In the genomic region with DNA sequence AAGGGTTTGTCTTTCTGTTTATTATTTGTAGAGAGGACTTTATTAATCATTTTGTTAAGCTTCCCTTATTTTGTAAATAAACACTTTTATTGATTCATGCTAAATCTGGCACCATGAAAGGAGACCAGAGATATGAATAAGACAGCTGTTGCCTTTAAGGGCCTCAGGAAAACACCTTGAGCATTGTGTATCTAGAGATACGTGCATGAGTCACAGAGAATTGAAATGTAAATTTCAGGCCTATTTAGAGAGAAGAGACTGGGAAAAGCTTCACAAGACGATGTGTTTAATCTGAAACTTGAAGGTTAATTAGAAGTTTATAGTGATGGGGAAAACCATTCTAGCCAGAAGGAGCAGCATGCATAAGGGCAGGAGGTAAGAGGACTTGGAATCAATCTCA, we compare ENCODE assay signal across 13 cellular contexts. TPM values are rescaled to one million over a fixed set of nuclear protein-coding genes. Genes with fewer than 3 reads are reported as not detected.
DNase-seq lines count a peak whose midpoint lies in the region; ATAC-seq and TF ChIP-seq lines count a peak whose summit lies in the region.
"Had no signal": no experiment of that assay in that cellular context is flagged by ENCODE, and none has a peak within 500 bp of the region (broad histone marks: within the 10 kb centered on the region; RNA-seq: fewer than 3 reads in every experiment).

No MANE protein-coding gene starts in this region.

- H3K4me3 ChIP-seq in neural progenitor cell (no peak overlapping the region), adrenal gland (no peak overlapping the region)

- no peaks in the 10 kb centered on the region for H3F3A ChIP-seq in neural progenitor cell (ENCODE audit: low read depth)

- no peaks in the 10 kb centered on the region for H4K20me1 ChIP-seq in neural progenitor cell (ENCODE audit: low read depth)

- H3K79me2 ChIP-seq in neural progenitor cell (ENCODE audit: low read depth), result peaks cover 27% of the 10 kb centered on the region

- H3K27me3 ChIP-seq in neural progenitor cell, result no peaks in the 10 kb centered on the region
- no peaks in the 10 kb centered on the region for H3K27me3 ChIP-seq in adrenal gland

- H3K27ac ChIP-seq in neural progenitor cell (no peak overlapping the region), adrenal gland (no peak overlapping the region)

- H3K4me1 ChIP-seq in neural progenitor cell (peaks cover 17% of the 10 kb centered on the region), adrenal gland (replicated peaks in 1 of 2) (peaks cover 6% of the 10 kb centered on the region in 2 donors)

- TF ChIP-seq CTCF in neural progenitor cell (IDR thresholded peaks at IDR 0.05), result no peak
- TF ChIP-seq CTCF in adrenal gland (IDR thresholded peaks at IDR 0.05), result no peak

- peaks cover 16% of the 10 kb centered on the region for H3K4me1 Mint-ChIP-seq in stimulated activated naive CD8-positive, alpha-beta T cell treated with anti-CD3 and anti-CD28 coated beads, Interleukin-15, Interleukin-2, amounts not matched to agents 100 ng/mL and 50 ng/mL, for 24 hours (ENCODE audit: low read depth)
- peaks cover 18% of the 10 kb centered on the region for H3K4me1 Mint-ChIP-seq in activated T-helper 2 cell treated with anti-CD3 and anti-CD28 coated beads, Interferon-gamma antibody, Interleukin-2, Interleukin-4, amounts not matched to agents 10 μg/mL and 5 μg/mL and 100 μg/mL, durations not matched to agents 14 hours and 24 hours and 36 hours (ENCODE audit: low read depth)
- peaks cover 4% of the 10 kb centered on the region for H3K4me1 Mint-ChIP-seq in neural progenitor cell

- no peaks in the 10 kb centered on the region for H3K36me3 Mint-ChIP-seq in stimulated activated naive CD8-positive, alpha-beta T cell treated with anti-CD3 and anti-CD28 coated beads, Interleukin-15, Interleukin-2, amounts not matched to agents 100 ng/mL and 50 ng/mL, for 24 hours (ENCODE audit: low read depth)
- H3K36me3 Mint-ChIP-seq in activated T-helper 2 cell treated with anti-CD3 and anti-CD28 coated beads, Interferon-gamma antibody, Interleukin-2, Interleukin-4, amounts not matched to agents 10 μg/mL and 5 μg/mL and 100 μg/mL, durations not matched to agents 14 hours and 24 hours and 36 hours (ENCODE audit: low read depth), result peaks cover 25% of the 10 kb centered on the region
- peaks cover 54% of the 10 kb centered on the region for H3K36me3 Mint-ChIP-seq in neural progenitor cell

- H3K9me3 Mint-ChIP-seq in stimulated activated naive CD8-positive, alpha-beta T cell treated with anti-CD3 and anti-CD28 coated beads, Interleukin-15, Interleukin-2, amounts not matched to agents 100 ng/mL and 50 ng/mL, for 24 hours, result no peaks in the 10 kb centered on the region
- no peaks in the 10 kb centered on the region for H3K9me3 Mint-ChIP-seq in activated T-helper 2 cell treated with anti-CD3 and anti-CD28 coated beads, Interferon-gamma antibody, Interleukin-2, Interleukin-4, amounts not matched to agents 10 μg/mL and 5 μg/mL and 100 μg/mL, durations not matched to agents 14 hours and 24 hours and 36 hours
- no peaks in the 10 kb centered on the region for H3K9me3 Mint-ChIP-seq in neural progenitor cell

- no peak overlapping the region for H2AFZ ChIP-seq in neural progenitor cell (replicated peaks)

- H3K9ac ChIP-seq in neural progenitor cell, result no peak overlapping the region

- WGBS in adrenal gland, 4 donors, result 86 to 91% (median 87%) methylated on average over 2 of the region's 2 CpGs

- H3K4me3 Mint-ChIP-seq in stimulated activated naive CD8-positive, alpha-beta T cell treated with anti-CD3 and anti-CD28 coated beads, Interleukin-15, Interleukin-2, amounts not matched to agents 100 ng/mL and 50 ng/mL, for 24 hours, result no peak overlapping the region
- no peak overlapping the region for H3K4me3 Mint-ChIP-seq in activated T-helper 2 cell treated with anti-CD3 and anti-CD28 coated beads, Interferon-gamma antibody, Interleukin-2, Interleukin-4, amounts not matched to agents 10 μg/mL and 5 μg/mL and 100 μg/mL, durations not matched to agents 14 hours and 24 hours and 36 hours (ENCODE audit: low read depth)
- H3K4me3 Mint-ChIP-seq in neural progenitor cell, result no peak overlapping the region

- H3K27me3 Mint-ChIP-seq in stimulated activated naive CD8-positive, alpha-beta T cell treated with anti-CD3 and anti-CD28 coated beads, Interleukin-15, Interleukin-2, amounts not matched to agents 100 ng/mL and 50 ng/mL, for 24 hours, result no peaks in the 10 kb centered on the region
- H3K27me3 Mint-ChIP-seq in activated T-helper 2 cell treated with anti-CD3 and anti-CD28 coated beads, Interferon-gamma antibody, Interleukin-2, Interleukin-4, amounts not matched to agents 10 μg/mL and 5 μg/mL and 100 μg/mL, durations not matched to agents 14 hours and 24 hours and 36 hours (ENCODE audit: low read depth), result no peaks in the 10 kb centered on the region
- H3K27me3 Mint-ChIP-seq in neural progenitor cell (ENCODE audit: insufficient read depth, low read depth), result no peaks in the 10 kb centered on the region

- TF ChIP-seq POLR2A in adrenal gland (IDR thresholded peaks at IDR 0.05), result no peak

- H3K36me3 ChIP-seq in neural progenitor cell (peaks cover 4% of the 10 kb centered on the region), adrenal gland (replicated peaks in 1 of 2) (peaks cover 0 to 26% of the 10 kb centered on the region in 2 donors)

- intact Hi-C loops in activated T-helper 2 cell treated with anti-CD3 and anti-CD28 coated beads, Interferon-gamma antibody, Interleukin-2, Interleukin-4, amounts not matched to agents 10 μg/mL and 5 μg/mL and 100 μg/mL, durations not matched to agents 14 hours and 24 hours and 36 hours (cut with micrococcal nuclease), result no loop called here
- intact Hi-C loops in adrenal gland (cut with DNase I), result no loop called here

- peak overlapping the region; percentile 24 for H3K27ac Mint-ChIP-seq in stimulated activated naive CD8-positive, alpha-beta T cell treated with anti-CD3 and anti-CD28 coated beads, Interleukin-15, Interleukin-2, amounts not matched to agents 100 ng/mL and 50 ng/mL, for 24 hours
- peak overlapping the region; percentile 21 for H3K27ac Mint-ChIP-seq in activated T-helper 2 cell treated with anti-CD3 and anti-CD28 coated beads, Interferon-gamma antibody, Interleukin-2, Interleukin-4, amounts not matched to agents 10 μg/mL and 5 μg/mL and 100 μg/mL, durations not matched to agents 14 hours and 24 hours and 36 hours
- no peak overlapping the region for H3K27ac Mint-ChIP-seq in neural progenitor cell

- no peak overlapping the region for H3K4me2 ChIP-seq in neural progenitor cell

- no peak for DNase-seq in stimulated activated naive CD8-positive, alpha-beta T cell treated with anti-CD3 and anti-CD28 coated beads, Interleukin-15, Interleukin-2, amounts not matched to agents 100 U/mL and 50 U/mL, for 24 hours
- no peak for DNase-seq in activated T-helper 2 cell treated with anti-CD3 and anti-CD28 coated beads, Interferon-gamma antibody, Interleukin-2, Interleukin-4, amounts not matched to agents 10 μg/mL and 5 μg/mL and 100 μg/mL, durations not matched to agents 14 hours and 24 hours and 36 hours (ENCODE audit: low spot score)
- DNase-seq in T-helper 9 cell (no peak), CD1c-positive myeloid dendritic cell (ENCODE audit: extremely low spot score) (no peak), neural progenitor cell (ENCODE audit: low spot score) (no peak), adrenal gland (no peak)
- DNase-seq: activated CD8-positive, alpha-beta memory T cell treated with anti-CD3 and anti-CD28 coated beads for 24 hours; DMS79 treated with DMSO at 0.1 percent for 48 hours; NCI-H345; nucleus accumbens; T1000 had no signal

- ATAC-seq in stimulated activated naive CD8-positive, alpha-beta T cell treated with anti-CD3 and anti-CD28 coated beads, Interleukin-15, Interleukin-2, amounts not matched to agents 100 U/mL and 50 U/mL, for 24 hours, result no peak
- ATAC-seq in HG03039 (IDR thresholded peaks at IDR 0.05; ENCODE audit: unreplicated experiment), result peak; percentile 35

- H3K9me3 ChIP-seq in neural progenitor cell (ENCODE audit: low read depth) (no peaks in the 10 kb centered on the region), adrenal gland (replicated peaks in 1 of 3) (no peaks in the 10 kb centered on the region)

RNA-seq across cellular contexts. Expression of a gene that starts 28.6 kb away (rescaled TPM):
- 0.37 TPM in 1 of 2 replicates, not detected in the other for total RNA-seq in activated T-helper 2 cell treated with anti-CD3 and anti-CD28 coated beads, Interferon-gamma antibody, Interleukin-2, Interleukin-4, amounts not matched to agents 10 μg/mL and 5 μg/mL and 100 μg/mL, durations not matched to agents 14 hours and 24 hours and 36 hours
- total RNA-seq in neural progenitor cell (ENCODE audit: low replicate concordance) (not detected in 2 replicates), adrenal gland (under 1 TPM in 4 of 8 donors, not detected in 4; 0.32 to 0.69 (median 0.55) TPM)
- under 1 TPM in 2 of 3 donors, not detected in 1; 0.07 to 0.16 TPM for polyA plus RNA-seq in adrenal gland

RNA-seq across cellular contexts. Expression of a gene that starts 29.7 kb away (rescaled TPM):
- 28.5 and 32.1 TPM in 2 replicates for total RNA-seq in activated T-helper 2 cell treated with anti-CD3 and anti-CD28 coated beads, Interferon-gamma antibody, Interleukin-2, Interleukin-4, amounts not matched to agents 10 μg/mL and 5 μg/mL and 100 μg/mL, durations not matched to agents 14 hours and 24 hours and 36 hours
- total RNA-seq in neural progenitor cell (ENCODE audit: low replicate concordance), result 51.2 and 56.7 TPM in 2 replicates
- total RNA-seq in adrenal gland, result 10 to 100 TPM; 52.2 to 92.1 (median 71.6) TPM
- polyA plus RNA-seq in adrenal gland, result 10 to 100 TPM; 18.3 to 47.2 (median 19.6) TPM
